In genomic region chr1:91556556-91556955, GRCh38 we compare ENCODE assay signal across 14 cellular contexts. TPM values are rescaled to one million over a fixed set of nuclear protein-coding genes. Genes with fewer than 3 reads are reported as not detected.
DNase-seq lines count a peak whose midpoint lies in the region; ATAC-seq and TF ChIP-seq lines count a peak whose summit lies in the region.
"Had no signal": no experiment of that assay in that cellular context is flagged by ENCODE, and none has a peak within 500 bp of the region (broad histone marks: within the 10 kb centered on the region; RNA-seq: fewer than 3 reads in every experiment).

No MANE protein-coding gene starts in this region.

- H3K4me1 ChIP-seq in IMR-90 (ENCODE audit: control insufficient read depth, insufficient read depth, low read length) (peaks cover 16% of the 10 kb centered on the region), adrenal gland (replicated peaks in 1 of 2) (peaks cover 11 to 37% of the 10 kb centered on the region in 2 donors), neural progenitor cell (peaks cover 3% of the 10 kb centered on the region)

- H2BK120ac ChIP-seq in IMR-90 (ENCODE audit: low read depth, low read length), result peak overlapping the region; percentile 23; the same call in 1 of the 2 replicates

- DNase-seq in T-helper 1 cell (no peak), IMR-90 (no peak), adrenal gland (no peak), neural progenitor cell (ENCODE audit: low spot score) (no peak), NOMO-1 treated with DMSO at 0.1 percent for 48 hours (lab: John Stamatoyannopoulos, UW; ENCODE audit: unreplicated experiment) (no peak), nephron progenitor cell (no peak), epidermal melanocyte (ENCODE audit: insufficient read length, low spot score) (no peak)
- DNase-seq: amygdala, DMS 273 treated with DMSO at 0.1 percent for 48 hours, Karpas-422, naive B cell, NCI-H2081 treated with DMSO at 0.1 percent for 48 hours, transverse colon had no signal

- peak overlapping the region; percentile 57 for H3K4me3 Mint-ChIP-seq in T-helper 1 cell treated with Interleukin-12 subunit alpha and Interleukin-12 subunit beta and Interleukin-4 antibody, amounts not matched to agents 30 μg/mL and 1 μg/mL, for 36 hours
- H3K4me3 Mint-ChIP-seq in neural progenitor cell (no peak overlapping the region), nephron progenitor cell (no peak overlapping the region)
- H3K4me3 Mint-ChIP-seq: naive B cell had no signal

- peaks cover 13% of the 10 kb centered on the region for H3K36me3 Mint-ChIP-seq in T-helper 1 cell treated with Interleukin-12 subunit alpha and Interleukin-12 subunit beta and Interleukin-4 antibody, amounts not matched to agents 30 μg/mL and 1 μg/mL, for 36 hours (ENCODE audit: low read depth)
- H3K36me3 Mint-ChIP-seq in neural progenitor cell (peaks cover 3% of the 10 kb centered on the region), nephron progenitor cell (ENCODE audit: low read depth) (no peaks in the 10 kb centered on the region)
- H3K36me3 Mint-ChIP-seq: naive B cell had no signal

- no peak overlapping the region for H3K4me2 ChIP-seq in IMR-90 (ENCODE audit: low read depth, low read length)
- no peak overlapping the region for H3K4me2 ChIP-seq in neural progenitor cell

- dilution Hi-C loops in IMR-90 (cut with HindIII; ENCODE audit: low sequenced_read_pairs, unreplicated experiment), result no loop called here

- WGBS in IMR-90 (ENCODE audit: extremely low coverage in 2 of 2, insufficient read length in 1 of 2), 2 experiments, result 100% methylated on average over 2 of the region's 2 CpGs; no CpG with 5 or more reads in 1 of the 2 experiments
- WGBS in adrenal gland, 4 donors, result 89 to 97% (median 93%) methylated on average over 2 of the region's 2 CpGs

- H3K79me2 ChIP-seq in neural progenitor cell (ENCODE audit: low read depth), result no peaks in the 10 kb centered on the region

- no peaks in the 10 kb centered on the region for H3F3A ChIP-seq in neural progenitor cell (ENCODE audit: low read depth)

- peak overlapping the region; percentile 72 for H4K5ac ChIP-seq in IMR-90 (ENCODE audit: low read depth, low read length)

- H3K18ac ChIP-seq in IMR-90 (ENCODE audit: low read depth, low read length), result peak overlapping the region; percentile 46

- H3K4me1 Mint-ChIP-seq in T-helper 1 cell treated with Interleukin-12 subunit alpha and Interleukin-12 subunit beta and Interleukin-4 antibody, amounts not matched to agents 30 μg/mL and 1 μg/mL, for 36 hours (ENCODE audit: low read depth), result peaks cover 79% of the 10 kb centered on the region
- H3K4me1 Mint-ChIP-seq in neural progenitor cell (peaks cover 24% of the 10 kb centered on the region), nephron progenitor cell (peaks cover 34% of the 10 kb centered on the region)
- H3K4me1 Mint-ChIP-seq: naive B cell had no signal

- peaks cover 3% of the 10 kb centered on the region for H3K9me3 Mint-ChIP-seq in T-helper 1 cell treated with Interleukin-12 subunit alpha and Interleukin-12 subunit beta and Interleukin-4 antibody, amounts not matched to agents 30 μg/mL and 1 μg/mL, for 36 hours
- H3K9me3 Mint-ChIP-seq in neural progenitor cell, result peaks cover 6% of the 10 kb centered on the region
- H3K9me3 Mint-ChIP-seq in nephron progenitor cell, result no peaks in the 10 kb centered on the region
- H3K9me3 Mint-ChIP-seq: naive B cell had no signal

- H3K9me3 ChIP-seq in IMR-90 (ENCODE audit: control insufficient read depth, insufficient read depth, low read length), result no peaks in the 10 kb centered on the region
- no peaks in the 10 kb centered on the region for H3K9me3 ChIP-seq in adrenal gland (replicated peaks in 1 of 3)
- no peaks in the 10 kb centered on the region for H3K9me3 ChIP-seq in neural progenitor cell (ENCODE audit: low read depth)
- H3K9me3 ChIP-seq: transverse colon had no signal

- peak overlapping the region; percentile 40; the same call in 1 of the 2 replicates for H2AK5ac ChIP-seq in IMR-90 (ENCODE audit: low read depth, low read length)

- H4K20me1 ChIP-seq in IMR-90 (ENCODE audit: insufficient read depth, low read length), result no peaks in the 10 kb centered on the region
- no peaks in the 10 kb centered on the region for H4K20me1 ChIP-seq in neural progenitor cell (ENCODE audit: low read depth)

- no peak overlapping the region for H2AFZ ChIP-seq in IMR-90 (replicated peaks; ENCODE audit: low read length, poor library complexity)
- peak overlapping the region; percentile 3 for H2AFZ ChIP-seq in neural progenitor cell (replicated peaks)

- H3K4me3 ChIP-seq in IMR-90 (ENCODE audit: insufficient read depth, low read depth, low read length), result no peak overlapping the region
- no peak overlapping the region for H3K4me3 ChIP-seq in adrenal gland
- no peak overlapping the region for H3K4me3 ChIP-seq in neural progenitor cell
- H3K4me3 ChIP-seq: transverse colon had no signal

- ATAC-seq in IMR-90 (ENCODE audit: low read depth), result no peak

- no TSS peak for BruUV-seq in IMR-90 (replicated peaks; lab: Mats Ljungman, UMichigan)

- POLR2A ChIA-PET in IMR-90 (lab: Charles Lee; ENCODE audit: unreplicated experiment), result no interaction called here

- H2AK9ac ChIP-seq in IMR-90 (replicated peaks; ENCODE audit: low read depth, low read length, poor library complexity), result peak overlapping the region; percentile 47

- H3K36me3 ChIP-seq in IMR-90 (ENCODE audit: control insufficient read depth, insufficient read depth, low read length) (no peaks in the 10 kb centered on the region), adrenal gland (replicated peaks in 1 of 2) (no peaks in the 10 kb centered on the region), neural progenitor cell (no peaks in the 10 kb centered on the region)
- H3K36me3 ChIP-seq: transverse colon had no signal

- peak overlapping the region; percentile 97 for H3K27ac Mint-ChIP-seq in T-helper 1 cell treated with Interleukin-12 subunit alpha and Interleukin-12 subunit beta and Interleukin-4 antibody, amounts not matched to agents 30 μg/mL and 1 μg/mL, for 36 hours
- no peak overlapping the region for H3K27ac Mint-ChIP-seq in neural progenitor cell
- no peak overlapping the region for H3K27ac Mint-ChIP-seq in nephron progenitor cell

- H4K91ac ChIP-seq in IMR-90 (ENCODE audit: insufficient read depth, low read depth, low read length), result no peak overlapping the region

- H2BK5ac ChIP-seq in IMR-90 (ENCODE audit: low read depth, low read length, poor library complexity, severe bottlenecking), result peak overlapping the region; percentile 72

- H4K8ac ChIP-seq in IMR-90 (ENCODE audit: low read depth in 2 of 2, low read length in 2 of 2), result peak overlapping the region in 1 of 2 experiments; percentile 62; a peak in 2 of 4 replicates

- peak overlapping the region; percentile 42; the same call in 1 of the 2 replicates for H3K4ac ChIP-seq in IMR-90 (ENCODE audit: low read depth, low read length)

- H3K9me1 ChIP-seq in IMR-90 (ENCODE audit: insufficient read depth, low read length), result peaks cover 20% of the 10 kb centered on the region

- peak overlapping the region; percentile 41 for H3K14ac ChIP-seq in IMR-90 (replicated peaks; ENCODE audit: low read depth, low read length)

- H3K27ac ChIP-seq in IMR-90 (ENCODE audit: insufficient read depth, low read length) (peak overlapping the region; percentile 8; the same call in 1 of the 2 replicates), adrenal gland (peak overlapping the region in 4 of 5 donors; percentile 59 to 88 (median 74)), neural progenitor cell (no peak overlapping the region)

- H3K23ac ChIP-seq in IMR-90 (ENCODE audit: low read depth, low read length), result no peak overlapping the region

- H3K27me3 ChIP-seq in IMR-90 (ENCODE audit: control insufficient read depth, insufficient read depth, low read length) (no peaks in the 10 kb centered on the region), adrenal gland (no peaks in the 10 kb centered on the region), neural progenitor cell (no peaks in the 10 kb centered on the region)
- H3K27me3 ChIP-seq: transverse colon had no signal

- no peak for TF ChIP-seq RAD21 in IMR-90 (IDR thresholded peaks at IDR 0.05; ENCODE audit: low read length)

- intact Hi-C loops in IMR-90 (cut with micrococcal nuclease), result no loop called here
- intact Hi-C loops in adrenal gland (cut with DNase I), result no loop called here

- H3K56ac ChIP-seq in IMR-90 (ENCODE audit: extremely low read depth, insufficient read depth, low read length), result no peak overlapping the region

- H3K79me1 ChIP-seq in IMR-90 (ENCODE audit: low read depth in 1 of 2, low read length in 2 of 2), result no peaks in the 10 kb centered on the region

- H2BK15ac ChIP-seq in IMR-90 (ENCODE audit: low read depth, low read length), result peak overlapping the region; percentile 40; the same call in 2 of the 3 replicates

- H2BK20ac ChIP-seq in IMR-90 (ENCODE audit: low read depth, low read length), result peak overlapping the region; percentile 42; the same call in 1 of the 2 replicates

- TF ChIP-seq POLR2A in IMR-90 (IDR thresholded peaks at IDR 0.05; ENCODE audit: low read depth, low read length) (no peak), adrenal gland (IDR thresholded peaks at IDR 0.05) (no peak)

- in situ Hi-C loops in IMR-90 (cut with MboI; ENCODE audit: low sequenced_read_pairs), result no loop called here

- no peak for TF ChIP-seq CTCF in IMR-90 (conservative IDR thresholded peaks at IDR 0.05; ENCODE audit: low read depth, low read length)
- no peak for TF ChIP-seq CTCF in adrenal gland (IDR thresholded peaks at IDR 0.05)
- no peak for TF ChIP-seq CTCF in neural progenitor cell (IDR thresholded peaks at IDR 0.05)
- TF ChIP-seq CTCF in nephron progenitor cell (IDR thresholded peaks at IDR 0.05), result no peak

- H3K9ac ChIP-seq in IMR-90 (ENCODE audit: low read depth, low read length) (no peak overlapping the region), neural progenitor cell (no peak overlapping the region)

- no peaks in the 10 kb centered on the region for H3K27me3 Mint-ChIP-seq in T-helper 1 cell treated with Interleukin-12 subunit alpha and Interleukin-12 subunit beta and Interleukin-4 antibody, amounts not matched to agents 30 μg/mL and 1 μg/mL, for 36 hours (ENCODE audit: low read depth)
- H3K27me3 Mint-ChIP-seq in neural progenitor cell (ENCODE audit: insufficient read depth, low read depth) (peaks cover 11% of the 10 kb centered on the region), nephron progenitor cell (ENCODE audit: low read depth, poor library complexity) (no peaks in the 10 kb centered on the region)
- H3K27me3 Mint-ChIP-seq: naive B cell had no signal

- CTCF ChIA-PET in IMR-90 (lab: Yijun Ruan, JAX), result no interaction called here

TF ChIP-seq in IMR-90, 13 proteins besides CTCF, POLR2A, EP300 and RAD21 (continues in another document):
- TF ChIP-seq CEBPB (IDR thresholded peaks at IDR 0.05; ENCODE audit: low read depth, low read length), result no peak
- no peak for TF ChIP-seq MXI1 (IDR thresholded peaks at IDR 0.05; ENCODE audit: borderline replicate concordance, low read depth, low read length)
- no peak for TF ChIP-seq MAFK (IDR thresholded peaks at IDR 0.05; ENCODE audit: low read depth, low read length)

RNA-seq across cellular contexts. Expression of gene CDC7, which starts 55.9 kb away (rescaled TPM):
- total RNA-seq in IMR-90 (2012; rRNA removed) (4.7 and 6.9 TPM in 2 replicates), adrenal gland (1 to 10 TPM; 1.6 to 6.9 (median 3.1) TPM), neural progenitor cell (ENCODE audit: low replicate concordance) (90.8 and 156 TPM in 2 replicates)
- polyA plus RNA-seq in IMR-90 (2012; rRNA removed) (3.4 and 4.3 TPM in 2 replicates), adrenal gland (1 to 10 TPM; 2.3 to 6.6 (median 2.4) TPM)
- 0.21 and 0.56 TPM in 2 replicates for polyA plus RNA-seq in IMR-90 (2012; cell fraction: cytosol; rRNA removed)
- 0.67 and 4.7 TPM in 2 replicates for polyA plus RNA-seq in IMR-90 (2012; cell fraction: nucleus; rRNA removed; ENCODE audit: low replicate concordance)

Comparison
In these comparisons a context has a peak if more than half of its experiments do, and no peak if none do; other contexts are left out.
1. RNA of gene CDC7, which starts 55.9 kb away (total RNA-seq): 90.8 to 156 TPM in neural progenitor cell; 4.7 to 6.9 TPM in IMR-90 and 1.6 to 6.9 TPM in adrenal gland; every median in the first group is over 10 times any median in the second.